8 cellular contexts compared by ENCODE assay signal in the genomic region with DNA sequence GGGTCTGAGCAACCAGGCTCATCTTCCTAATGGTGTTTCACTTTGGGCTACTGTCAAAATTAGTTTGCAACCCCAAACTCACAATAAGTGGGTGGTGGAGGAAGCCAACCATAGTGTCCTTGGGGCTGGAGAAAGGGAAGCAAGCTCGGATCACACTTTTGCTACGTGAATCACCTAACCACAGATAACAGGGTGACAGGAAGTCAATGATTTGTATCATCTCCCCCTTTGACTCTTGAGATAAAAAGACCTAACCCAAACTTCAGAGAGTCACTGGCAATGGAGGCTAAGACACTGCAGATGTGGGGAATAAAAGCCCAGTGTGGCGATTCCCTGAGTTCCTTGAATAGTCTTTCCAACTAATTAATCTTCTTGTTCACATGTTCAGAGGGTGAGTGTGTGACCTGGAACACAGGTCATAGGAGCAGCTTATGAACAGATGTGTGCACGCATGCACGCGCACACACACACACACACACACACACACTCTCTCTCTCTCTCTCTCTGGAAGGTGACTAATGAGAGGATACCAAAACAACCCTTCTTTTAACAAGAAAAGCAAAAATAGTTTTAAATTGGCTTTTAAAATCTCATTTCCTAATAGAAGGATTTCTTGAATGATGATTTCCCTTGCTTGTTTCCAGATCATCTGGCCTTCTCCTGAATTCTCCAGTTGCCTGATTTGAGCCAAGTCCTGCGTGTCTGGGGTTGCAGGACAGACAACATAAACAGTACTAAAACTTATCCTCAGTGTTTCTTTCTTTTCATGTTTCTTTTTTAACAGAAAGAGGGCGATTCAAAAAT. TPM values are rescaled to one million over a fixed set of nuclear protein-coding genes. Genes with fewer than 3 reads are reported as not detected.
DNase-seq lines count a peak whose midpoint lies in the region; ATAC-seq and TF ChIP-seq lines count a peak whose summit lies in the region.

No MANE protein-coding gene starts in this region.

- peak overlapping the region; percentile 62 for H3K27ac Mint-ChIP-seq in activated CD8-positive, alpha-beta T cell treated with anti-CD3 and anti-CD28 coated beads for 36 hours
- H3K27ac Mint-ChIP-seq in nephron progenitor cell = no peak overlapping the region

- DNase-seq in activated T-cell treated with anti-CD3 and anti-CD28 coated beads for 1 hour (ENCODE audit: low read depth) = peak; percentile 17
- no peak for DNase-seq in activated T-cell treated with anti-CD3 and anti-CD28 coated beads for 4 hours
- peak; percentile 53 for DNase-seq in activated CD8-positive, alpha-beta T cell treated with anti-CD3 and anti-CD28 coated beads for 36 hours
- DNase-seq in heart left ventricle = no peak
- no peak for DNase-seq in thoracic aorta (ENCODE audit: low spot score)
- DNase-seq in nephron progenitor cell = no peak

- POLR2A ChIA-PET in activated CD8-positive, alpha-beta T cell treated with anti-CD3 and anti-CD28 coated beads for 36 hours (lab: Charles Lee) = interaction anchor here (0.7 to 2.0 kb wide), 5 partner anchors 9 to 267 kb away, joined by 3 to 5 read pairs (median 3); no protein-coding TSS in a partner anchor

- ATAC-seq in activated CD8-positive, alpha-beta T cell treated with anti-CD3 and anti-CD28 coated beads for 36 hours = peak; percentile 78
- ATAC-seq in heart left ventricle (peak in 3 of 4 donors; percentile 37 to 54 (median 46)), thoracic aorta (ENCODE audit: insufficient number of reproducible peaks, low FRiP score, low read depth) (peak; percentile 34), GM21825 (IDR thresholded peaks at IDR 0.05; ENCODE audit: unreplicated experiment) (no peak), GM21717 (IDR thresholded peaks at IDR 0.05; ENCODE audit: unreplicated experiment) (no peak)

- peak overlapping the region; percentile 5 to 74 (median 40) for H3K27ac ChIP-seq in heart left ventricle
- no peak overlapping the region for H3K27ac ChIP-seq in thoracic aorta

- TF ChIP-seq CTCF in activated CD8-positive, alpha-beta T cell treated with anti-CD3 and anti-CD28 coated beads for 36 hours (IDR thresholded peaks at IDR 0.05) = no peak
- TF ChIP-seq CTCF in heart left ventricle (IDR thresholded peaks at IDR 0.05) (no peak), thoracic aorta (IDR thresholded peaks at IDR 0.05) (no peak), nephron progenitor cell (IDR thresholded peaks at IDR 0.05) (no peak)

- no peaks in the 10 kb centered on the region for H3K27me3 ChIP-seq in heart left ventricle
- no peaks in the 10 kb centered on the region for H3K27me3 ChIP-seq in thoracic aorta (replicated peaks; ENCODE audit: insufficient read depth)

- H3K4me3 Mint-ChIP-seq in activated CD8-positive, alpha-beta T cell treated with anti-CD3 and anti-CD28 coated beads for 36 hours = peak overlapping the region; percentile 31
- H3K4me3 Mint-ChIP-seq in nephron progenitor cell = no peak overlapping the region

- H3K9me3 ChIP-seq in heart left ventricle = no peaks in the 10 kb centered on the region
- no peaks in the 10 kb centered on the region for H3K9me3 ChIP-seq in thoracic aorta

- no peak for TF ChIP-seq POLR2A in heart left ventricle (IDR thresholded peaks at IDR 0.05)

- H3K36me3 ChIP-seq in heart left ventricle = no peaks in the 10 kb centered on the region
- H3K36me3 ChIP-seq in thoracic aorta = no peaks in the 10 kb centered on the region

- 45 to 48% (median 46%) methylated on average over 8 of the region's 8 CpGs for WGBS in heart left ventricle, 4 donors

- peaks cover 5% of the 10 kb centered on the region for H3K36me3 Mint-ChIP-seq in activated CD8-positive, alpha-beta T cell treated with anti-CD3 and anti-CD28 coated beads for 36 hours (ENCODE audit: low read depth)
- H3K36me3 Mint-ChIP-seq in nephron progenitor cell (ENCODE audit: low read depth) = no peaks in the 10 kb centered on the region

- H3K4me1 ChIP-seq in heart left ventricle (peaks cover 0 to 60% (median 40%) of the 10 kb centered on the region in 12 donors), thoracic aorta (ENCODE audit: control insufficient read depth in 1 of 2, low read depth in 2 of 2) (peaks cover 3 to 23% of the 10 kb centered on the region in 2 donors)

- H3K4me1 Mint-ChIP-seq in activated CD8-positive, alpha-beta T cell treated with anti-CD3 and anti-CD28 coated beads for 36 hours (ENCODE audit: low read depth) = peaks cover 91% of the 10 kb centered on the region
- peaks cover 58% of the 10 kb centered on the region for H3K4me1 Mint-ChIP-seq in nephron progenitor cell

- intact Hi-C loops in activated CD8-positive, alpha-beta T cell treated with anti-CD3 and anti-CD28 coated beads for 36 hours (cut with micrococcal nuclease) = no loop called here
- intact Hi-C loops in heart left ventricle (cut with DNase I) = no loop called here

- H3K27me3 Mint-ChIP-seq in activated CD8-positive, alpha-beta T cell treated with anti-CD3 and anti-CD28 coated beads for 36 hours = no peaks in the 10 kb centered on the region
- H3K27me3 Mint-ChIP-seq in nephron progenitor cell (ENCODE audit: low read depth, poor library complexity) = peaks cover 4% of the 10 kb centered on the region

- peak overlapping the region in 3 of 12 donors; percentile 2 to 22 (median 7) for H3K4me3 ChIP-seq in heart left ventricle
- H3K4me3 ChIP-seq in thoracic aorta = no peak overlapping the region

- CTCF ChIA-PET in activated CD8-positive, alpha-beta T cell treated with anti-CD3 and anti-CD28 coated beads for 36 hours (lab: Charles Lee) = interaction anchor here (2.1 kb wide), 1 partner anchor 30 kb away, joined by 7 read pairs; no protein-coding TSS in a partner anchor

- no peaks in the 10 kb centered on the region for H3K9me3 Mint-ChIP-seq in activated CD8-positive, alpha-beta T cell treated with anti-CD3 and anti-CD28 coated beads for 36 hours
- H3K9me3 Mint-ChIP-seq in nephron progenitor cell = no peaks in the 10 kb centered on the region

RNA-seq across cellular contexts. Expression of a gene that starts 21.2 kb away (rescaled TPM):
- 10 to 100 TPM; 33.4 to 36.9 TPM for total RNA-seq in activated CD8-positive, alpha-beta T cell treated with anti-CD3 and anti-CD28 coated beads for 36 hours
- total RNA-seq in heart left ventricle (100 to 1,000 TPM in 1 of 9 donors, 10 to 100 TPM in 8; 35.0 to 128 (median 45.2) TPM), thoracic aorta (100 to 1,000 TPM in 1 of 2 donors, 10 to 100 TPM in 1; 58.6 to 102 TPM)
- 10 to 100 TPM; 21.4 to 59.8 TPM for polyA plus RNA-seq in heart left ventricle

Comparison
In these comparisons a context has a peak if more than half of its experiments do, and no peak if none do; other contexts are left out.
1. DNase-seq: peak in activated T-cell treated with anti-CD3 and anti-CD28 coated beads for 1 hour (single experiment) and activated CD8-positive, alpha-beta T cell treated with anti-CD3 and anti-CD28 coated beads for 36 hours (single experiment); none in activated T-cell treated with anti-CD3 and anti-CD28 coated beads for 4 hours (single experiment), heart left ventricle (0 of 5), thoracic aorta (single experiment) and nephron progenitor cell (single experiment).
2. ATAC-seq: peak in activated CD8-positive, alpha-beta T cell treated with anti-CD3 and anti-CD28 coated beads for 36 hours (single experiment), heart left ventricle (3 of 4) and thoracic aorta (single experiment); none in GM21825 (single experiment) and GM21717 (single experiment).
3. H3K27ac ChIP-seq: peak in heart left ventricle (12 of 12); none in thoracic aorta (0 of 2).